Comparison of ENCODE assay signal across 8 cellular contexts in the genomic region with DNA sequence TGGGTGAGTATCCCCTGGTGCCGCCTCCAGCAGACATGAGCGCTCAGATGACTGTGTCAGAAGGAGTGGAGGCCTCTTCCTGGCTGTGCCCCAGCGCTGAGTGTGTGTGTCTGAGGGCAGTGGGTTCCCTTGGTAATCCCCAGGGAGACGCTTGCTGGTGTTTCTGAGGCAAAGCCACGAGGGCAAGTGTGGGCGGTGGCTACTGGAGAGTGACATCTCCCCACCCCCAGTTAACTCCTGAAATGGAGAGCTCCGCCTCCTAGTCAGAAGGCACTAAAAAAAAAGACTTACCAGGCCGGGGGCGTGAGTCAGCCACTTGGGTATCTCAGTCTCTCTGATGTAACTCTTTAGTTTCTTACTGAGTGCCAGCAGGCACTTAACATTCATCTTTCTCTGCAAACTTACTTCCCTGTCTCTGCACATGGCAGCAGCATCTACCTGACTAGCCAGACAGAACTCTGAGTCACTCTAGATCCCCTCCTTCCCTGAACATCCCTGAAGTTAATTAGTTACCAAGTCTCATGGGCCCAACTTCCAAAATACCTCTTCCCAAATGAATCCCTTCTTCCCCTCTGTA. TPM values are rescaled to one million over a fixed set of nuclear protein-coding genes. Genes with fewer than 3 reads are reported as not detected.
DNase-seq lines count a peak whose midpoint lies in the region; ATAC-seq lines count a peak whose summit lies in the region.

No MANE protein-coding gene starts in this region.

- DNase-seq in Ammon's horn (ENCODE audit: low spot score) (peak; percentile 48), GM19238 (ENCODE audit: insufficient read length, low spot score) (peak; percentile 71), RKO (ENCODE audit: low spot score) (peak; percentile 99), germinal center (ENCODE audit: low spot score) (peak; percentile 85), renal cortical epithelial cell (ENCODE audit: low read depth) (peak; percentile 100), cortex of kidney (lab: John Stamatoyannopoulos, UW) (no peak)
- peak; percentile 76 for DNase-seq in activated T-helper 9 cell treated with anti-CD3 and anti-CD28 coated beads, Interleukin-2, amount 50 U/mL, for 16 hours (ENCODE audit: low read depth)

- ATAC-seq in HG03175 (IDR thresholded peaks at IDR 0.05; ENCODE audit: unreplicated experiment): peak; percentile 91

RNA-seq across cellular contexts. Expression of a gene that starts 19.3 kb away (rescaled TPM):
- not detected in 2 replicates for total RNA-seq in renal cortical epithelial cell

RNA-seq across cellular contexts. Expression of a gene that starts 26.1 kb away (rescaled TPM):
- not detected in 2 replicates for total RNA-seq in renal cortical epithelial cell

RNA-seq across cellular contexts. Expression of a gene that starts 38.8 kb away (rescaled TPM):
- total RNA-seq in renal cortical epithelial cell: 7.8 and 22.0 TPM in 2 replicates
